10 cellular contexts compared by ENCODE assay signal in the genomic region with DNA sequence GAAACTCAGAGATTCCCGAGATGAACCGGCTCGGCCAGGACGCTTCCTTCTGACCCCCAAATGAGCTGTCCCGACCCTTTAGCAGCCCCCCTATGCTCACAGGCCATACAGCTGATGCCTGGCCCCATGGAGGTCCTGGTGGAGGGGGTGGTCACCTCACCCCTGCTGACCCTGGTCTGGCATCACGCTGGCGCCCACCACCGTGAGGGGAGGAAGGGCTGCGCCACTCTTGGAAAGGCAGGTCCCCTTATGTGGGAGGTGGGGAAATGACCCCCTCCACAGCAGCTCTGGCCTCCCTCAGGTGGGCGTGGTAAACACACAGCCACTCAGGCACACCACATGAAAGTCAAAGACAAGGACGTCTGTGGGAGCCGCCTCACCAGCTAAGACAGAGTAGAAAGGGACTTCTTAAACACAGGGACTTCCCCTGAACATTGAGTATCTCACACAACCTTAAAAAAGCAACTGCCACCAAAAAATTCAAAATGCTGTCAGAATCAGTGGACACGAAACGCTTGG. TPM values are rescaled to one million over a fixed set of nuclear protein-coding genes. Genes with fewer than 3 reads are reported as not detected.
DNase-seq lines count a peak whose midpoint lies in the region; ATAC-seq lines count a peak whose summit lies in the region.
"Had no signal": no experiment of that assay in that cellular context is flagged by ENCODE, and none has a peak within 500 bp of the region (broad histone marks: within the 10 kb centered on the region; RNA-seq: fewer than 3 reads in every experiment).

No MANE protein-coding gene starts in this region.

- in situ Hi-C loops in KBM-7 (cut with MboI; ENCODE audit: low pct_unique_long_range_greater_than_20kb, low sequenced_read_pairs), result no loop called here

- H3K27ac Mint-ChIP-seq in activated naive CD4-positive, alpha-beta T cell treated with anti-CD3 and anti-CD28 coated beads for 36 hours, result peak overlapping the region; percentile 43

- peak overlapping the region; percentile 34 for H3K4me3 Mint-ChIP-seq in activated naive CD4-positive, alpha-beta T cell treated with anti-CD3 and anti-CD28 coated beads for 36 hours

- H3K4me1 Mint-ChIP-seq in activated naive CD4-positive, alpha-beta T cell treated with anti-CD3 and anti-CD28 coated beads for 36 hours (ENCODE audit: low read depth), result peaks cover 22% of the 10 kb centered on the region

- CTCF ChIA-PET in activated naive CD4-positive, alpha-beta T cell treated with anti-CD3 and anti-CD28 coated beads for 36 hours (lab: Charles Lee), result interaction anchor here (2.3 to 2.6 kb wide), 2 partner anchors 11 to 21 kb away, joined by 9 to 12 read pairs; no protein-coding TSS in a partner anchor

- peak; percentile 75 for DNase-seq in activated naive CD4-positive, alpha-beta T cell treated with anti-CD3 and anti-CD28 coated beads for 36 hours
- peak; percentile 17 for DNase-seq in stimulated activated CD4-positive, alpha-beta T cell treated with anti-CD3 and anti-CD28 coated beads, Interleukin-2, amount 100 ng/mL, for 4 hours (ENCODE audit: low read depth)
- DNase-seq in GDM1 (lab: John Stamatoyannopoulos, UW), result no peak
- DNase-seq in NCI-H187 (lab: John Stamatoyannopoulos, UW), result no peak
- no peak for DNase-seq in NK-92 treated with Interleukin-12 subunit alpha and Interleukin-12 subunit beta, amount 100 ng/mL, for 24 hours (lab: John Stamatoyannopoulos, UW)
- no peak for DNase-seq in KBM-7
- DNase-seq: NCI-H1105, ovary had no signal

- intact Hi-C loops in activated naive CD4-positive, alpha-beta T cell treated with anti-CD3 and anti-CD28 coated beads for 36 hours (cut with micrococcal nuclease), result loop anchor here (10.0 kb wide), 1 partner anchor 307 kb away; a partner anchor contains a TSS

- no peaks in the 10 kb centered on the region for H3K9me3 Mint-ChIP-seq in activated naive CD4-positive, alpha-beta T cell treated with anti-CD3 and anti-CD28 coated beads for 36 hours

- H3K27me3 Mint-ChIP-seq in activated naive CD4-positive, alpha-beta T cell treated with anti-CD3 and anti-CD28 coated beads for 36 hours (ENCODE audit: low read depth), result peaks cover 4% of the 10 kb centered on the region

- peaks cover 3% of the 10 kb centered on the region for H3K36me3 Mint-ChIP-seq in activated naive CD4-positive, alpha-beta T cell treated with anti-CD3 and anti-CD28 coated beads for 36 hours (ENCODE audit: low read depth)

- ATAC-seq in GM19025 (IDR thresholded peaks at IDR 0.05; ENCODE audit: low read depth, unreplicated experiment) (peak; percentile 59), HG03108 (IDR thresholded peaks at IDR 0.05; ENCODE audit: unreplicated experiment) (peak; percentile 66)

RNA-seq across cellular contexts. Expression of a gene that starts 7.0 kb away (rescaled TPM):
- 1 to 10 TPM in 1 of 2 experiments, under 1 TPM in 1; 0.94 to 2.3 TPM for total RNA-seq in activated naive CD4-positive, alpha-beta T cell treated with anti-CD3 and anti-CD28 coated beads for 36 hours

RNA-seq across cellular contexts. Expression of a gene that starts 52.5 kb away (rescaled TPM):
- not detected for total RNA-seq in activated naive CD4-positive, alpha-beta T cell treated with anti-CD3 and anti-CD28 coated beads for 36 hours

Comparison
In these comparisons a context has a peak if more than half of its experiments do, and no peak if none do; other contexts are left out.
1. DNase-seq: peak in activated naive CD4-positive, alpha-beta T cell treated with anti-CD3 and anti-CD28 coated beads for 36 hours (single experiment) and stimulated activated CD4-positive, alpha-beta T cell treated with anti-CD3 and anti-CD28 coated beads, Interleukin-2, amount 100 ng/mL, for 4 hours (single experiment); none in GDM1 (single experiment), NCI-H187 (0 of 2), NK-92 treated with Interleukin-12 subunit alpha and Interleukin-12 subunit beta, amount 100 ng/mL, for 24 hours (single experiment) and KBM-7 (single experiment).